In the genomic region with DNA sequence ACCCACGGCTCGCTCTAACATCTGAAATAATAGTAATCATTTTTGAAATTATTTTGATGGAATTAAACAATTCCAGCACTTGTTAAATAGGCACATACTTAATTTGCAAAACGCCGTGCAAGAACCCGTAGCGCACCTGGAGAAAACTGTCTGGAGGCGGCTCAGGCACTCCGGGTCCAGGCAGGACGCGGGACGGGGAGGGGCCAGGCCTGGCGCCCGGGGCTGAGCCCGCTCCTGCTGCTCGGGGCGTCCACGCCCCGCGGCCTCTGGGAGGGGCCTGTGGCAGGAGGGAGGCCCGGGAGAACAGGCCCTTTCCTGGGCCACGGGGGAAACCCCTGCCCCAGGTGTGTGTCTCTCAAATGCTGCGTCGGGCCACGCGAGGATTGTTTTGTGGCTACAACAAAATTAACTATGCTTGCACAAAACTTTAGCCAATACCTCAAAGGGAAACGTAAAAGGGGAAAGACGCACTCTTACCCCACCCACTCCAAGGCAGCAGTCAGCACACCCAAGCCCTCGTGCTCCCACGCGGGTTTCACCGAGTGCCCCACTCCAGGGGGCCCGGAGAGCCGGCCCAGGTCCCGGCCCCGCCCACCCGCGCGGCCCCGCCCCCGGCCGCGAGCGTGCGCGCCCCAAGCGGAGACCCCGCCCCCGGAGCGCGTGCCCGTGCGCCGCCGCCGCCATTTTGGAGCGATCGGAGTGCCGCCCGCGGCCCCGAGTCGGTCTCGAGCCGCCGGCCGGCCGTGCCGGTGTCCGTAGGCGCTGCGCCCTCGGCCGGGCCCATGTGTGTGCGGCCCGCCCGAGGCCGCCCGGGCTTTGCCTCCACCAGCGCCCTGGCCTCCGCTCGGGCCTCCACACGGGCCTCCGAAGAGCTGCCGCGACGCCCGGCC, we compare ENCODE assay signal across 8 cellular contexts. TPM values are rescaled to one million over a fixed set of nuclear protein-coding genes. Genes with fewer than 3 reads are reported as not detected.
A peak's percentile ranks its signal among the peaks of the same experiment; 100 is the strongest.
DNase-seq lines count a peak whose midpoint lies in the region; ATAC-seq and TF ChIP-seq lines count a peak whose summit lies in the region.

A gene with protein sequence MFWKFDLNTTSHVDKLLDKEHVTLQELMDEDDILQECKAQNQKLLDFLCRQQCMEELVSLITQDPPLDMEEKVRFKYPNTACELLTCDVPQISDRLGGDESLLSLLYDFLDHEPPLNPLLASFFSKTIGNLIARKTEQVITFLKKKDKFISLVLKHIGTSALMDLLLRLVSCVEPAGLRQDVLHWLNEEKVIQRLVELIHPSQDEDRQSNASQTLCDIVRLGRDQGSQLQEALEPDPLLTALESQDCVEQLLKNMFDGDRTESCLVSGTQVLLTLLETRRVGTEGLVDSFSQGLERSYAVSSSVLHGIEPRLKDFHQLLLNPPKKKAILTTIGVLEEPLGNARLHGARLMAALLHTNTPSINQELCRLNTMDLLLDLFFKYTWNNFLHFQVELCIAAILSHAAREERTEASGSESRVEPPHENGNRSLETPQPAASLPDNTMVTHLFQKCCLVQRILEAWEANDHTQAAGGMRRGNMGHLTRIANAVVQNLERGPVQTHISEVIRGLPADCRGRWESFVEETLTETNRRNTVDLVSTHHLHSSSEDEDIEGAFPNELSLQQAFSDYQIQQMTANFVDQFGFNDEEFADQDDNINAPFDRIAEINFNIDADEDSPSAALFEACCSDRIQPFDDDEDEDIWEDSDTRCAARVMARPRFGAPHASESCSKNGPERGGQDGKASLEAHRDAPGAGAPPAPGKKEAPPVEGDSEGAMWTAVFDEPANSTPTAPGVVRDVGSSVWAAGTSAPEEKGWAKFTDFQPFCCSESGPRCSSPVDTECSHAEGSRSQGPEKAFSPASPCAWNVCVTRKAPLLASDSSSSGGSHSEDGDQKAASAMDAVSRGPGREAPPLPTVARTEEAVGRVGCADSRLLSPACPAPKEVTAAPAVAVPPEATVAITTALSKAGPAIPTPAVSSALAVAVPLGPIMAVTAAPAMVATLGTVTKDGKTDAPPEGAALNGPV (plus strand): TSS at position 677 of the 890 bp plus-strand sequence. CDS start 50,582 bp downstream, outside the sequence.

- peak within 1 kb of the TSS; percentile 77 for H3K4me3 Mint-ChIP-seq in osteocyte (ENCODE audit: unreplicated experiment)

- no peaks in the 10 kb centered on the region for H3K27me3 Mint-ChIP-seq in osteocyte (ENCODE audit: unreplicated experiment)

- no peaks in the 10 kb centered on the region for H3K9me3 Mint-ChIP-seq in osteocyte (ENCODE audit: unreplicated experiment)

- H3K27ac ChIP-seq in SK-N-MC (peak within 1 kb of the TSS; percentile 89), testis (peak within 1 kb of the TSS; percentile 68 to 91)

- H3K4me1 ChIP-seq in testis, result peaks cover 8% of the 10 kb centered on the region

- intact Hi-C loops in testis (cut with DNase I; ENCODE audit: low total_unique reads), result no loop called here

- peak within 1 kb of the TSS; percentile 84 for H3K27ac Mint-ChIP-seq in osteocyte (ENCODE audit: unreplicated experiment)

- 0 to 2% methylated on average over 27 to 32 of the region's 87 CpGs for WGBS in testis, 2 donors

- TF ChIP-seq CTCF in osteocyte (IDR thresholded peaks at IDR 0.05) (no peak), testis (IDR thresholded peaks at IDR 0.05) (no peak)

- no peaks in the 10 kb centered on the region for H3K27me3 ChIP-seq in testis

- H3K36me3 ChIP-seq in SK-N-MC (ENCODE audit: insufficient read depth, low read length) (peaks cover 7% of the 10 kb centered on the region; the same call in 1 of the 2 replicates), testis (ENCODE audit: low read depth, missing control alignments) (no peaks in the 10 kb centered on the region)

- H3K4me1 Mint-ChIP-seq in osteocyte (ENCODE audit: unreplicated experiment), result peaks cover 8% of the 10 kb centered on the region

- peak; percentile 59 for ATAC-seq in GM19467 (IDR thresholded peaks at IDR 0.05; ENCODE audit: unreplicated experiment)

- peak within 1 kb of the TSS; percentile 83 for H3K4me3 ChIP-seq in SK-N-MC
- peak within 1 kb of the TSS; percentile 73 to 97 for H3K4me3 ChIP-seq in testis

- H3K36me3 Mint-ChIP-seq in osteocyte (ENCODE audit: unreplicated experiment), result no peaks in the 10 kb centered on the region

- TF ChIP-seq POLR2A in testis (IDR thresholded peaks at IDR 0.05), result no peak

- DNase-seq in COLO668 (lab: John Stamatoyannopoulos, UW; ENCODE audit: unreplicated experiment) (peak; percentile 89), HUDEP-2 (lab: John Stamatoyannopoulos, UW; ENCODE audit: unreplicated experiment in 76 of 76) (peak in 70 of 76 experiments; percentile 25 to 86 (median 62)), SK-N-MC (ENCODE audit: low read depth, low spot score) (no peak), glomerular visceral epithelial cell (ENCODE audit: extremely low spot score) (peak; percentile 77), osteocyte (ENCODE audit: extremely low spot score, unreplicated experiment) (peak; percentile 95), testis (peak; percentile 86)
- DNase-seq in activated naive CD4-positive, alpha-beta T cell treated with anti-CD3 and anti-CD28 coated beads, Interleukin-2, amount 50 U/mL, for 16 hours, result peak; percentile 90

- H3K9me3 ChIP-seq in SK-N-MC (ENCODE audit: low read depth, low read length) (no peaks in the 10 kb centered on the region), testis (no peaks in the 10 kb centered on the region)

- H3K9ac ChIP-seq in SK-N-MC (ENCODE audit: insufficient read length), result peak within 1 kb of the TSS; percentile 90

RNA-seq across cellular contexts. Expression of the gene that starts here (rescaled TPM):
- total RNA-seq in osteocyte (62.4 and 62.6 TPM in 2 replicates), testis (100 to 1,000 TPM; 138 to 142 TPM)
- polyA plus RNA-seq in testis (ENCODE audit: insufficient read depth, low read depth, low replicate concordance), result 123 TPM
